17 cellular contexts compared by ENCODE assay signal in the genomic region with DNA sequence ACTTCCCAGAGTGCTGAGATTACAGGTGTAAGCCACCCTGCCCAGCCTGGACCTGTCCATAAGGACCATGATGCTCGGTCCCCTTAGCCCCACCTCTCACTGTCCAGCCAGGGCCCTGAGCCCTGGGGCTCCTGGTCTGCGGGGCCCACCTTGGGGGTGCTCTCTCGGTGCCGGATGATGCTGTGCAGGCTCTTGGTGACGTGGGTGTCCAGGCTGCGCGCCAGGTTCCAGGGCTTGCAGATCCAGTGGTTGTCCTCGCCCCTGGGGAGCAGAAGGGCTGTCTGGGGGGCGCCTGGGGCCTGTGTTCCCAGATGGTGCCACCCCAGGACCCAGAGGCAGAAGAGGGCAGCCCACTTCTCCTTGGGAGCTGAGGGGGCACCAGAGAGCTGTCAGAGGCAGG. TPM values are rescaled to one million over a fixed set of nuclear protein-coding genes. Genes with fewer than 3 reads are reported as not detected.
DNase-seq lines count a peak whose midpoint lies in the region; ATAC-seq, FAIRE-seq and TF ChIP-seq lines count a peak whose summit lies in the region.
"Had no signal": no experiment of that assay in that cellular context is flagged by ENCODE, and none has a peak within 500 bp of the region (broad histone marks: within the 10 kb centered on the region; RNA-seq: fewer than 3 reads in every experiment).

No MANE protein-coding gene starts in this region.

- WGBS in right cardiac atrium = 95% methylated on average over 9 of the region's 9 CpGs

- H4K20me1 ChIP-seq in osteoblast (ENCODE audit: insufficient read depth, low read length) = no peaks in the 10 kb centered on the region

- H3K27me3 ChIP-seq in right cardiac atrium (ENCODE audit: control insufficient read depth, insufficient read depth) (no peaks in the 10 kb centered on the region), right atrium auricular region (no peaks in the 10 kb centered on the region), osteoblast (ENCODE audit: insufficient read depth, low read length) (no peaks in the 10 kb centered on the region), lower lobe of right lung (ENCODE audit: low read depth) (no peaks in the 10 kb centered on the region)
- H3K27me3 ChIP-seq: BLaER1 treated with 17β-estradiol and CSF1 and Interleukin-3, amounts not matched to agents 10 nM and 100 nM had no signal

- DNase-seq in right cardiac atrium = peak in 2 of 3 donors; percentile 41 to 65
- no peak for DNase-seq in right atrium auricular region (ENCODE audit: low spot score)
- peak; percentile 61 for DNase-seq in kidney
- peak; percentile 80 for DNase-seq in osteoblast (ENCODE audit: insufficient read length, low spot score, missing footprints)
- no peak for DNase-seq in lower lobe of right lung
- no peak for DNase-seq in amygdala (lab: John Stamatoyannopoulos, UW)
- DNase-seq: Calu3; CD8-positive, alpha-beta T cell; DMS79 treated with DMSO at 0.1 percent for 48 hours; GOT3; H7; HFFc6 had no signal

- no peaks in the 10 kb centered on the region for H3K79me2 ChIP-seq in osteoblast (ENCODE audit: insufficient read depth, low read length)

- no peak for ATAC-seq in right cardiac atrium
- no peak for ATAC-seq in lower lobe of right lung
- no peak for ATAC-seq in HG02798 (IDR thresholded peaks at IDR 0.05; ENCODE audit: poor library complexity, unreplicated experiment)
- ATAC-seq: CD8-positive, alpha-beta T cell; GM12878; HCT116 had no signal

- H3K4me3 ChIP-seq in right cardiac atrium (ENCODE audit: low read length) (no peak overlapping the region), right atrium auricular region (no peak overlapping the region), kidney (ENCODE audit: low read length in 2 of 2) (no peak overlapping the region), osteoblast (ENCODE audit: insufficient read depth, low read length) (no peak overlapping the region), lower lobe of right lung (no peak overlapping the region)
- H3K4me3 ChIP-seq: BLaER1 treated with 17β-estradiol and CSF1 and Interleukin-3, amounts not matched to agents 10 nM and 100 nM; GM12878 had no signal

- H3K4me2 ChIP-seq in osteoblast (ENCODE audit: insufficient read depth, low read length) = no peak overlapping the region
- H3K4me2 ChIP-seq: BLaER1 treated with 17β-estradiol and CSF1 and Interleukin-3, amounts not matched to agents 10 nM and 100 nM had no signal

- H3K9ac ChIP-seq in kidney (ENCODE audit: low read length in 2 of 2) = no peak overlapping the region
- H3K9ac ChIP-seq: BLaER1 treated with 17β-estradiol and CSF1 and Interleukin-3, amounts not matched to agents 10 nM and 100 nM had no signal

- peaks cover 42% of the 10 kb centered on the region for H3K36me3 ChIP-seq in right atrium auricular region
- H3K36me3 ChIP-seq in kidney (ENCODE audit: control insufficient read depth in 1 of 2, insufficient read depth in 2 of 2, low read length in 2 of 2) = peaks cover 4 to 17% of the 10 kb centered on the region in 2 donors
- H3K36me3 ChIP-seq in osteoblast (ENCODE audit: insufficient read depth, low read length) = peaks cover 18% of the 10 kb centered on the region
- H3K36me3 ChIP-seq in lower lobe of right lung = peaks cover 71% of the 10 kb centered on the region

- TF ChIP-seq CTCF in right atrium auricular region (IDR thresholded peaks at IDR 0.05) = no peak
- TF ChIP-seq CTCF in kidney (IDR thresholded peaks at IDR 0.05; ENCODE audit: borderline replicate concordance, extremely low read depth, insufficient read depth) = no peak
- no peak for TF ChIP-seq CTCF in osteoblast (IDR thresholded peaks at IDR 0.05; ENCODE audit: extremely low read depth, low read depth, low read length)
- TF ChIP-seq CTCF in lower lobe of right lung (IDR thresholded peaks at IDR 0.05) = no peak

- intact Hi-C loops in right cardiac atrium (cut with DNase I) = no loop called here
- intact Hi-C loops in kidney (cut with DNase I) = no loop called here
- intact Hi-C loops in lower lobe of right lung (cut with DNase I) = no loop called here

- FAIRE-seq in kidney (lab: Jason Lieb, UNC) = no peak
- FAIRE-seq: GM12878, HTR-8/SVneo had no signal

- no peak overlapping the region for H2AFZ ChIP-seq in osteoblast (ENCODE audit: low read length)

- H3K9me3 ChIP-seq in right cardiac atrium (ENCODE audit: control insufficient read depth, low read length) (no peaks in the 10 kb centered on the region), right atrium auricular region (no peaks in the 10 kb centered on the region), kidney (ENCODE audit: control insufficient read depth in 1 of 2, low read length in 2 of 2) (no peaks in the 10 kb centered on the region), osteoblast (ENCODE audit: low read depth, low read length) (no peaks in the 10 kb centered on the region), lower lobe of right lung (no peaks in the 10 kb centered on the region)
- H3K9me3 ChIP-seq: BLaER1 treated with 17β-estradiol and CSF1 and Interleukin-3, amounts not matched to agents 10 nM and 100 nM had no signal

- no peak overlapping the region for H3K27ac ChIP-seq in right cardiac atrium (ENCODE audit: low read length)
- no peak overlapping the region for H3K27ac ChIP-seq in right atrium auricular region
- H3K27ac ChIP-seq in kidney (ENCODE audit: low read depth in 2 of 2, low read length in 2 of 2) = no peak overlapping the region
- no peak overlapping the region for H3K27ac ChIP-seq in osteoblast (ENCODE audit: low read depth, low read length)
- no peak overlapping the region for H3K27ac ChIP-seq in lower lobe of right lung
- H3K27ac ChIP-seq: BLaER1 treated with 17β-estradiol and CSF1 and Interleukin-3, amounts not matched to agents 10 nM and 100 nM had no signal

- H3K4me1 ChIP-seq in right cardiac atrium (ENCODE audit: control insufficient read depth, insufficient read depth, low read length) = no peaks in the 10 kb centered on the region
- H3K4me1 ChIP-seq in right atrium auricular region = no peaks in the 10 kb centered on the region
- no peaks in the 10 kb centered on the region for H3K4me1 ChIP-seq in kidney (ENCODE audit: control insufficient read depth in 1 of 2, insufficient read depth in 1 of 2, low read depth in 1 of 2, low read length in 2 of 2)
- H3K4me1 ChIP-seq in osteoblast (ENCODE audit: insufficient read depth, low read length) = no peaks in the 10 kb centered on the region
- H3K4me1 ChIP-seq in lower lobe of right lung = no peaks in the 10 kb centered on the region

RNA-seq across cellular contexts. Expression of a gene that starts 13.4 kb away (rescaled TPM):
- total RNA-seq in right cardiac atrium = 10 to 100 TPM in 3 of 4 donors, 1 to 10 TPM in 1; 6.9 to 11.0 (median 10.5) TPM
- 7.8 TPM for polyA plus RNA-seq in right cardiac atrium
- 10 to 100 TPM; 11.4 to 15.1 TPM for total RNA-seq in right atrium auricular region
- 26.3 TPM for total RNA-seq in kidney
- 11.5 TPM for polyA plus RNA-seq in kidney (ENCODE audit: insufficient read depth, low read depth, low replicate concordance)
- 29.0 and 29.2 TPM in 2 replicates for total RNA-seq in osteoblast
- 21.6 TPM for total RNA-seq in lower lobe of right lung

RNA-seq across cellular contexts. Expression of a gene that starts 22.2 kb away (rescaled TPM):
- total RNA-seq in right cardiac atrium (100 to 1,000 TPM in 1 of 4 donors, 10 to 100 TPM in 3; 69.6 to 102 (median 93.0) TPM), right atrium auricular region (100 to 1,000 TPM; 182 to 241 TPM), kidney (134 TPM), osteoblast (274 and 297 TPM in 2 replicates), lower lobe of right lung (294 TPM)
- polyA plus RNA-seq in right cardiac atrium (152 TPM), kidney (ENCODE audit: insufficient read depth, low read depth, low replicate concordance) (173 TPM)

RNA-seq across cellular contexts. Expression of a gene that starts 30.4 kb away (rescaled TPM):
- total RNA-seq in right cardiac atrium (10 to 100 TPM; 12.5 to 13.8 (median 13.6) TPM), right atrium auricular region (10 to 100 TPM; 16.1 to 17.6 TPM), kidney (24.8 TPM), osteoblast (12.7 and 21.4 TPM in 2 replicates), lower lobe of right lung (11.7 TPM)
- polyA plus RNA-seq in right cardiac atrium (14.5 TPM), kidney (ENCODE audit: insufficient read depth, low read depth, low replicate concordance) (74.7 TPM)

Comparison
In these comparisons a context has a peak if more than half of its experiments do, and no peak if none do; other contexts are left out.
1. DNase-seq: peak in right cardiac atrium (2 of 3), kidney (single experiment) and osteoblast (single experiment); none in right atrium auricular region (single experiment), lower lobe of right lung (single experiment) and amygdala (0 of 56).